9 cellular contexts compared by ENCODE assay signal in genomic region chr11:83035070-83035854, GRCh38. TPM values are rescaled to one million over a fixed set of nuclear protein-coding genes. Genes with fewer than 3 reads are reported as not detected.
DNase-seq lines count a peak whose midpoint lies in the region; ATAC-seq and TF ChIP-seq lines count a peak whose summit lies in the region.
"Had no signal": no experiment of that assay in that cellular context is flagged by ENCODE, and none has a peak within 500 bp of the region (broad histone marks: within the 10 kb centered on the region; RNA-seq: fewer than 3 reads in every experiment).

No MANE protein-coding gene starts in this region.

- peaks cover 6% of the 10 kb centered on the region; the same call in 1 of the 2 replicates for H3F3A ChIP-seq in SU-DHL-6 (ENCODE audit: insufficient read depth)

- H3K27me3 ChIP-seq in SU-DHL-6 (ENCODE audit: low read length) = no peaks in the 10 kb centered on the region

- peak overlapping the region; percentile 11 for H3K4me3 ChIP-seq in SU-DHL-6 (ENCODE audit: insufficient read depth, low read length, poor library complexity, severe bottlenecking)

- H3K9me3 ChIP-seq in SU-DHL-6 (ENCODE audit: insufficient read depth, low read length) = no peaks in the 10 kb centered on the region

- peak; percentile 26 for DNase-seq in AG20443 (ENCODE audit: low spot score)
- no peak for DNase-seq in left ventricle myocardium superior
- DNase-seq in Ammon's horn (ENCODE audit: low spot score) = no peak
- no peak for DNase-seq in posterior vena cava (ENCODE audit: low spot score)
- DNase-seq in GM13976 (ENCODE audit: low spot score) = no peak
- DNase-seq: AML-193 had no signal

- peak overlapping the region; percentile 29 for H3K9ac ChIP-seq in SU-DHL-6 (ENCODE audit: low read length)

- H3K36me3 ChIP-seq in SU-DHL-6 (ENCODE audit: low read length) = 0 out of 2 replicates have a peak, but pooled peaks cover 4% of the 10 kb centered on the region

- H3K4me2 ChIP-seq in SU-DHL-6 (ENCODE audit: low read depth, low read length, poor library complexity, severe bottlenecking) = peak overlapping the region; percentile 49

- in situ Hi-C loops in GM13976 (cut with MboI; ENCODE audit: low sequenced_read_pairs, unreplicated experiment) = no loop called here

- intact Hi-C loops in left ventricle myocardium superior (cut with micrococcal nuclease) = no loop called here
- intact Hi-C loops in posterior vena cava (cut with DNase I) = no loop called here

- H3K9me2 ChIP-seq in SU-DHL-6 (replicated peaks; ENCODE audit: insufficient read depth, low read length) = no peaks in the 10 kb centered on the region

- H3K79me2 ChIP-seq in SU-DHL-6 (ENCODE audit: insufficient read depth, low read length) = peaks cover 100% of the 10 kb centered on the region

- H4K20me1 ChIP-seq in SU-DHL-6 (ENCODE audit: low read depth, low read length) = 0 out of 2 replicates have a peak, but pooled peaks cover 3% of the 10 kb centered on the region

- H2AFZ ChIP-seq in SU-DHL-6 (ENCODE audit: low read depth, low read length, severe bottlenecking) = no peak overlapping the region

- TF ChIP-seq CTCF in SU-DHL-6 (IDR thresholded peaks at IDR 0.05; ENCODE audit: insufficient read depth, low read length, poor library complexity, severe bottlenecking) (no peak), GM13976 (IDR thresholded peaks at IDR 0.05; ENCODE audit: borderline replicate concordance, control extremely low read depth, extremely low read depth, insufficient read depth, missing control alignments) (no peak)

- peak overlapping the region; percentile 59 for H3K27ac ChIP-seq in SU-DHL-6 (ENCODE audit: low read depth, low read length)

- peak; percentile 41 for ATAC-seq in HG02623 (IDR thresholded peaks at IDR 0.05; ENCODE audit: unreplicated experiment)
- ATAC-seq in left ventricle myocardium superior = peak; percentile 40
- ATAC-seq in GM21381 (IDR thresholded peaks at IDR 0.05; ENCODE audit: unreplicated experiment) = no peak

RNA-seq across cellular contexts. Expression of gene RAB30, which starts 36.4 kb away (rescaled TPM):
- 31.3 TPM for total RNA-seq in left ventricle myocardium superior
- 10 to 100 TPM; 22.1 to 27.9 TPM for total RNA-seq in posterior vena cava
